Comparison of ENCODE assay signal across 22 cellular contexts in the genomic region with DNA sequence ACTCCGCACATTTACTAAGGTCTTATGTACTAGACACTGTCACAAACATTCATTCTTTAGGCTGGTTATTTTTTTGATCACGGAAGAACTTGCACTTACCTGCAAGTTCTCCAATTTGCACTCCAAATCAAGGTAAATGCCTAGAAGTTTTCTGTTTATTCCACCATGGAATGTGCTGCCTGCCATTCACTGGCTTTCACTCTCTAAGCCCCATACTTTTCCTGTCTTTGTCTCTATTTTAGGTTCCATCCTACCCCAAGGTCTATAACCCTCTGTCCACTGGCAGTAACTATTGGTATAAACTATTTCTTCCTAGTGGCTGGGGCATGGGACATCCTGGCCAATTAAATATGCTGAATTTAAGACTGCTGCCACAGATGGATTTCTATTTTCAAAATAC. TPM values are rescaled to one million over a fixed set of nuclear protein-coding genes. Genes with fewer than 3 reads are reported as not detected.
DNase-seq lines count a peak whose midpoint lies in the region; ATAC-seq and TF ChIP-seq lines count a peak whose summit lies in the region.
"Had no signal": no experiment of that assay in that cellular context is flagged by ENCODE, and none has a peak within 500 bp of the region (broad histone marks: within the 10 kb centered on the region; RNA-seq: fewer than 3 reads in every experiment).

No MANE protein-coding gene starts in this region.

- H3K4me3 ChIP-seq in MG63: no peak overlapping the region
- H3K4me3 ChIP-seq: dorsolateral prefrontal cortex, esophagus squamous epithelium, left ventricle myocardium inferior, Peyer's patch, prostate gland, smooth muscle cell, transverse colon had no signal

- H3K36me3 ChIP-seq in MG63: peaks cover 81% of the 10 kb centered on the region
- H3K36me3 ChIP-seq: prostate gland had no signal

- peak overlapping the region; percentile 79 for H3K27ac Mint-ChIP-seq in T-helper 2 cell treated with Interferon-gamma antibody and Interleukin-4, amounts not matched to agents 5 μg/mL and 100 μg/mL, for 36 hours
- peak overlapping the region; percentile 93 for H3K27ac Mint-ChIP-seq in HFFc6
- H3K27ac Mint-ChIP-seq in activated naive CD4-positive, alpha-beta T cell treated with anti-CD3 and anti-CD28 coated beads, Interleukin-2, amount 50 U/mL, for 72 hours: peak overlapping the region; percentile 72 to 91
- peak overlapping the region; percentile 66 to 94 for H3K27ac Mint-ChIP-seq in natural killer cell treated with Interleukin-12 subunit alpha and Interleukin-12 subunit beta and Interleukin-15 and Interleukin-18, amount 100 ng/mL, for 72 hours

- H3K9me3 Mint-ChIP-seq in T-helper 2 cell treated with Interferon-gamma antibody and Interleukin-4, amounts not matched to agents 5 μg/mL and 100 μg/mL, for 36 hours: no peaks in the 10 kb centered on the region
- no peaks in the 10 kb centered on the region for H3K9me3 Mint-ChIP-seq in HFFc6
- H3K9me3 Mint-ChIP-seq in activated naive CD4-positive, alpha-beta T cell treated with anti-CD3 and anti-CD28 coated beads, Interleukin-2, amount 50 U/mL, for 72 hours: no peaks in the 10 kb centered on the region
- no peaks in the 10 kb centered on the region for H3K9me3 Mint-ChIP-seq in natural killer cell treated with Interleukin-12 subunit alpha and Interleukin-12 subunit beta and Interleukin-15 and Interleukin-18, amount 100 ng/mL, for 72 hours

- no peaks in the 10 kb centered on the region for H3K27me3 Mint-ChIP-seq in T-helper 2 cell treated with Interferon-gamma antibody and Interleukin-4, amounts not matched to agents 5 μg/mL and 100 μg/mL, for 36 hours (ENCODE audit: low read depth)
- H3K27me3 Mint-ChIP-seq in HFFc6 (ENCODE audit: insufficient read depth): no peaks in the 10 kb centered on the region
- no peaks in the 10 kb centered on the region for H3K27me3 Mint-ChIP-seq in natural killer cell treated with Interleukin-12 subunit alpha and Interleukin-12 subunit beta and Interleukin-15 and Interleukin-18, amount 100 ng/mL, for 72 hours

- no peaks in the 10 kb centered on the region for H3K27me3 ChIP-seq in MG63
- H3K27me3 ChIP-seq: dorsolateral prefrontal cortex, esophagus squamous epithelium, Peyer's patch, transverse colon had no signal

- H3K4me1 Mint-ChIP-seq in T-helper 2 cell treated with Interferon-gamma antibody and Interleukin-4, amounts not matched to agents 5 μg/mL and 100 μg/mL, for 36 hours (ENCODE audit: low read depth): peaks cover 59% of the 10 kb centered on the region
- H3K4me1 Mint-ChIP-seq in HFFc6 (ENCODE audit: low read depth): peaks cover 73% of the 10 kb centered on the region
- peaks cover 48 to 54% of the 10 kb centered on the region in 2 donors for H3K4me1 Mint-ChIP-seq in natural killer cell treated with Interleukin-12 subunit alpha and Interleukin-12 subunit beta and Interleukin-15 and Interleukin-18, amount 100 ng/mL, for 72 hours (ENCODE audit: low read depth in 2 of 2)

- no peak for TF ChIP-seq CTCF in HFFc6 (IDR thresholded peaks at IDR 0.05)

- H3K4me3 Mint-ChIP-seq in T-helper 2 cell treated with Interferon-gamma antibody and Interleukin-4, amounts not matched to agents 5 μg/mL and 100 μg/mL, for 36 hours: no peak overlapping the region
- peak overlapping the region; percentile 72; the same call in 1 of the 2 replicates for H3K4me3 Mint-ChIP-seq in HFFc6
- H3K4me3 Mint-ChIP-seq in natural killer cell treated with Interleukin-12 subunit alpha and Interleukin-12 subunit beta and Interleukin-15 and Interleukin-18, amount 100 ng/mL, for 72 hours: no peak overlapping the region

- peaks cover 38% of the 10 kb centered on the region for H3K36me3 Mint-ChIP-seq in T-helper 2 cell treated with Interferon-gamma antibody and Interleukin-4, amounts not matched to agents 5 μg/mL and 100 μg/mL, for 36 hours (ENCODE audit: low read depth)
- peaks cover 23% of the 10 kb centered on the region for H3K36me3 Mint-ChIP-seq in HFFc6 (ENCODE audit: low read depth)
- peaks cover 0 to 40% of the 10 kb centered on the region in 2 donors for H3K36me3 Mint-ChIP-seq in activated naive CD4-positive, alpha-beta T cell treated with anti-CD3 and anti-CD28 coated beads, Interleukin-2, amount 50 U/mL, for 72 hours
- H3K36me3 Mint-ChIP-seq in natural killer cell treated with Interleukin-12 subunit alpha and Interleukin-12 subunit beta and Interleukin-15 and Interleukin-18, amount 100 ng/mL, for 72 hours: peaks cover 3% of the 10 kb centered on the region

- no peak for DNase-seq in T-helper 2 cell treated with Interferon-gamma antibody and Interleukin-4, amounts not matched to agents 5 μg/mL and 100 μg/mL, for 36 hours (ENCODE audit: low spot score)
- DNase-seq in T-helper 2 cell (no peak), HFFc6 (no peak), MG63 (no peak), AG20443 (ENCODE audit: low spot score) (no peak)
- DNase-seq in activated naive CD4-positive, alpha-beta T cell treated with anti-CD3 and anti-CD28 coated beads, Interleukin-2, amount 50 U/mL, for 72 hours (ENCODE audit: low spot score in 2 of 2): no peak
- DNase-seq in natural killer cell treated with Interleukin-12 subunit alpha and Interleukin-12 subunit beta and Interleukin-15 and Interleukin-18, amount 100 ng/mL, for 72 hours (ENCODE audit: low spot score): no peak
- DNase-seq: 8988T, C1 segment of cervical spinal cord, DMS53, dorsolateral prefrontal cortex, esophagus squamous epithelium, GOT3, left ventricle myocardium inferior, NCI-H748 treated with DMSO at 0.1 percent for 48 hours, Peyer's patch, SK-N-SH, transverse colon had no signal

- H3K9me3 ChIP-seq in MG63: no peaks in the 10 kb centered on the region; the same call in 1 of the 2 replicates
- H3K9me3 ChIP-seq: esophagus squamous epithelium, left ventricle myocardium inferior, Peyer's patch, prostate gland, SK-N-SH, transverse colon had no signal

- no peak for ATAC-seq in activated naive CD4-positive, alpha-beta T cell treated with anti-CD3 and anti-CD28 coated beads, Interleukin-2, amount 50 U/mL, for 72 hours
- ATAC-seq in natural killer cell treated with Interleukin-12 subunit alpha and Interleukin-12 subunit beta and Interleukin-15 and Interleukin-18, amount 100 ng/mL, for 72 hours: no peak
- no peak for ATAC-seq in GM21528 (IDR thresholded peaks at IDR 0.05; ENCODE audit: low FRiP score, unreplicated experiment)
- ATAC-seq: HepG2 had no signal

RNA-seq across cellular contexts. Expression of a gene that starts 15.9 kb away (rescaled TPM):
- total RNA-seq in HFFc6 (2021; fragmentation: NEBNext Ultra II Directional; extraction: Animal tissue kit (Norgen Biotek cat#: 25700)): 100 to 1,000 TPM; 161 to 200 (median 173) TPM
- 100 to 1,000 TPM; 204 to 278 TPM for total RNA-seq in activated naive CD4-positive, alpha-beta T cell treated with anti-CD3 and anti-CD28 coated beads, Interleukin-2, amount 50 U/mL, for 72 hours
- 100 to 1,000 TPM; 212 to 386 TPM for total RNA-seq in natural killer cell treated with Interleukin-12 subunit alpha and Interleukin-12 subunit beta and Interleukin-15 and Interleukin-18, amount 100 ng/mL, for 72 hours
- total RNA-seq in MG63 (2014; rRNA removed; shearing (Covaris generic); ENCODE audit: low replicate concordance): 92.5 and 102 TPM in 2 replicates
